In the genomic region with DNA sequence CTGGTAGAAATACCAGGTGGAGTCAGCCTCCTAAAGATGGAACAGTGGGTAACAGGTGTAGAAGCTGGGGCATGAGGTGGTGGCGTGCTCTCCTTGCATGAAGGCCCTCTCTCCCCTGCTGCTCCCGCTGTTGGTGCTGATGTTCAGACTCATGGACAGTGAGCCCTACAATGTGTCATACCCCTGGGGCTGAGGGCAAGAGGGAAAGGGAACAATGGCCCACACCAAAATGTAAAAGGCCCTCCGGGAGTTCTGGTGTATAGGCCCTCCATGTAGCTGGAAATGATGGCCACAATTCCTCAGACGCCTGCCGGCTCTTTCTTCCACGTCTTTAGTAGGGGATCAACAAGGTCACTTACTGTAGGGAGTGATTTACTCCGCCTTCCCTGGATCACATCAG, we compare ENCODE assay signal across 33 cellular contexts.
"Had no signal": no experiment of that assay in that cellular context is flagged by ENCODE, and none has a peak within 500 bp of the region (broad histone marks: within the 10 kb centered on the region; RNA-seq: fewer than 3 reads in every experiment).

No MANE protein-coding gene starts in this region.

- H3K27me3 ChIP-seq: ascending aorta, breast epithelium, cardiac muscle cell, colonic mucosa, dorsolateral prefrontal cortex, foreskin keratinocyte, gastrocnemius medialis, heart left ventricle had no signal

- H3K27me3 Mint-ChIP-seq: activated B cell treated with CpG ODN at 0.5 μM for 24 hours; activated CD4-positive, alpha-beta T cell treated with anti-CD3 and anti-CD28 coated beads for 36 hours; activated naive CD8-positive, alpha-beta T cell treated with anti-CD3 and anti-CD28 coated beads, Interleukin-2, amount 10 ng/mL, durations not matched to agents 7 days and 5 days; T-cell had no signal

- H3K4me3 ChIP-seq: ascending aorta, breast epithelium, cardiac muscle cell, colonic mucosa, dorsolateral prefrontal cortex, gastrocnemius medialis, heart left ventricle had no signal

- H3K9me3 ChIP-seq: ascending aorta, breast epithelium, colonic mucosa, gastrocnemius medialis, heart left ventricle had no signal

- H3K36me3 ChIP-seq: ascending aorta, breast epithelium, cardiac muscle cell, colonic mucosa, gastrocnemius medialis, heart left ventricle, WERI-Rb-1 had no signal

- H3K4me3 Mint-ChIP-seq: activated CD4-positive, alpha-beta memory T cell treated with anti-CD3 and anti-CD28 coated beads, Interleukin-2, amount 10 ng/mL, durations not matched to agents 7 days and 5 days; activated CD4-positive, alpha-beta T cell treated with anti-CD3 and anti-CD28 coated beads for 36 hours; activated CD4-positive, alpha-beta T cell treated with anti-CD3 and anti-CD28 coated beads, Interleukin-2, amount 10 ng/mL, durations not matched to agents 7 days and 5 days; activated naive CD8-positive, alpha-beta T cell treated with anti-CD3 and anti-CD28 coated beads, Interleukin-2, amount 10 ng/mL, durations not matched to agents 7 days and 5 days; activated T-cell treated with anti-CD3 and anti-CD28 coated beads, Interleukin-2, amount 50 U/mL, for 24 hours; activated T-cell treated with anti-CD3 and anti-CD28 coated beads, Interleukin-2, amount 50 U/mL, for 72 hours; brain; dendritic cell treated with granulocyte-macrophage colony-stimulating factor and Interleukin-4, amounts not matched to agents 40 ng/mL and 50 ng/mL, for 4 days; endodermal cell; T-helper 1 cell treated with Interleukin-12 subunit alpha and Interleukin-12 subunit beta and Interleukin-4 antibody, amounts not matched to agents 30 μg/mL and 1 μg/mL, for 36 hours had no signal

- H3K4me1 ChIP-seq: colonic mucosa had no signal

- H3K9me3 Mint-ChIP-seq: activated B cell treated with CpG ODN at 0.5 μM for 24 hours; activated CD4-positive, alpha-beta memory T cell treated with anti-CD3 and anti-CD28 coated beads, Interleukin-2, amount 10 ng/mL, durations not matched to agents 7 days and 5 days; activated naive CD8-positive, alpha-beta T cell treated with anti-CD3 and anti-CD28 coated beads, Interleukin-2, amount 10 ng/mL, durations not matched to agents 7 days and 5 days; activated T-cell treated with anti-CD3 and anti-CD28 coated beads, Interleukin-2, amount 50 U/mL, for 24 hours; activated T-cell treated with anti-CD3 and anti-CD28 coated beads, Interleukin-2, amount 50 U/mL, for 72 hours; dendritic cell treated with granulocyte-macrophage colony-stimulating factor and Interleukin-4, amounts not matched to agents 40 ng/mL and 50 ng/mL, for 4 days; T-helper 1 cell treated with Interleukin-12 subunit alpha and Interleukin-12 subunit beta and Interleukin-4 antibody, amounts not matched to agents 30 μg/mL and 1 μg/mL, for 36 hours had no signal

- DNase-seq: activated B cell treated with CpG ODN at 0.5 μM for 24 hours; activated CD4-positive, alpha-beta memory T cell treated with anti-CD3 and anti-CD28 coated beads, Interleukin-2, amount 10 ng/mL, durations not matched to agents 7 days and 5 days; activated CD4-positive, alpha-beta T cell treated with anti-CD3 and anti-CD28 coated beads for 36 hours; activated CD4-positive, alpha-beta T cell treated with anti-CD3 and anti-CD28 coated beads, Interleukin-2, amount 10 ng/mL, durations not matched to agents 7 days and 5 days; activated CD4-positive, alpha-beta T cell treated with anti-CD3 and anti-CD28 coated beads, Interleukin-2, amount 50 U/mL, for 4 hours; activated CD8-positive, alpha-beta memory T cell treated with anti-CD3 and anti-CD28 coated beads, Interleukin-2, amount 50 U/mL, for 48 hours; activated effector memory CD4-positive, alpha-beta T cell treated with Interleukin-2 at 50 U/mL for 16 hours; activated gamma-delta T cell treated with Interleukin-2 at 50 U/mL for 16 hours; activated naive CD4-positive, alpha-beta T cell treated with Interleukin-2 at 50 U/mL for 16 hours; activated naive CD8-positive, alpha-beta T cell treated with anti-CD3 and anti-CD28 coated beads, Interleukin-2, amount 10 ng/mL, durations not matched to agents 7 days and 5 days; activated T-cell treated with anti-CD3 and anti-CD28 coated beads for 4 hours; activated T-cell treated with anti-CD3 and anti-CD28 coated beads, Interleukin-2, amount 50 U/mL, for 24 hours; activated T-cell treated with anti-CD3 and anti-CD28 coated beads, Interleukin-2, amount 50 U/mL, for 72 hours; central memory CD4-positive, alpha-beta T cell; cerebellar nuclear complex; colonic mucosa; dorsolateral prefrontal cortex; effector memory CD4-positive, alpha-beta T cell; endodermal cell; foreskin keratinocyte; gastrocnemius medialis; glutamatergic neuron; heart left ventricle; T-cell; T1000; WERI-Rb-1 had no signal

- H3K36me3 Mint-ChIP-seq: activated naive CD8-positive, alpha-beta T cell treated with anti-CD3 and anti-CD28 coated beads, Interleukin-2, amount 10 ng/mL, durations not matched to agents 7 days and 5 days; brain; T-cell had no signal

- H3K27ac Mint-ChIP-seq: activated B cell treated with CpG ODN at 0.5 μM for 24 hours; activated CD4-positive, alpha-beta memory T cell treated with anti-CD3 and anti-CD28 coated beads, Interleukin-2, amount 10 ng/mL, durations not matched to agents 7 days and 5 days; activated CD4-positive, alpha-beta T cell treated with anti-CD3 and anti-CD28 coated beads for 36 hours; activated CD4-positive, alpha-beta T cell treated with anti-CD3 and anti-CD28 coated beads, Interleukin-2, amount 10 ng/mL, durations not matched to agents 7 days and 5 days; activated naive CD4-positive, alpha-beta T cell treated with anti-CD3 and anti-CD28 coated beads, Interleukin-2, amount 50 U/mL, for 72 hours; activated naive CD8-positive, alpha-beta T cell treated with anti-CD3 and anti-CD28 coated beads, Interleukin-2, amount 10 ng/mL, durations not matched to agents 7 days and 5 days; brain; dendritic cell treated with granulocyte-macrophage colony-stimulating factor and Interleukin-4, amounts not matched to agents 40 ng/mL and 50 ng/mL, for 4 days; endodermal cell; T-cell; T-helper 1 cell treated with Interleukin-12 subunit alpha and Interleukin-12 subunit beta and Interleukin-4 antibody, amounts not matched to agents 30 μg/mL and 1 μg/mL, for 36 hours had no signal

- H3K27ac ChIP-seq: ascending aorta, breast epithelium, cardiac muscle cell, colonic mucosa, dorsolateral prefrontal cortex, foreskin keratinocyte, WERI-Rb-1 had no signal
